In the genomic region with DNA sequence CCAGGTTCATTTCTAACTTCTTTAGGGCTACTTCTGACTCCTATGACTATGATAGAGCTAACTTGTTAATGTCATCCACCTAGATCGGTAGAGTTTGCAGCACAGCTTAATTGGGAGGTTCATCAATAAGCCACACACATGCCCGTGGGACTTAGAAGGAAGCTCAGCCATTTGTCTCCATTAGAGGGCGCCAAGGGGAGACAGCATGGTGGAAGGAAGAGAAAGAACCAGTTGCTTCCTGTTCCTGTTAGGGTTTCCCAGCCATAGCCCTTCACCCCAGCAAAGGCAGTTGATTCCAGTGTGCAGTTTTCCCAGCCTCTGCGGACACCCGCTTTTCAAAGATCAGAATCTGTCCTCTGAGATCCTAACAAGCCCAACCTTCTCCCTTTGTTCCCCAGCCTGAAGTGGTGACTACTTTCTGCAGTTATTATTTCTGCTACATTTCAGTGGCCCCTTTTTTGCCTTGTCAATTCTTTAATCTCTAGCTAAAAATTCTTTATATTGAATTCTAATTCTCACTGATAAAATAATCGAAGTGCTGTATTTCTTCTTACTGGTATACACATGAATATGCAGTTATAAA, we compare ENCODE assay signal across 9 cellular contexts. TPM values are rescaled to one million over a fixed set of nuclear protein-coding genes. Genes with fewer than 3 reads are reported as not detected.
DNase-seq lines count a peak whose midpoint lies in the region; ATAC-seq and TF ChIP-seq lines count a peak whose summit lies in the region.
"Had no signal": no experiment of that assay in that cellular context is flagged by ENCODE, and none has a peak within 500 bp of the region (broad histone marks: within the 10 kb centered on the region; RNA-seq: fewer than 3 reads in every experiment).

No MANE protein-coding gene starts in this region.

- peaks cover 37% of the 10 kb centered on the region for H3K4me1 Mint-ChIP-seq in WTC11

- TF ChIP-seq CTCF in WTC11 (IDR thresholded peaks at IDR 0.05): peak; percentile 40; the same call in 1 of the 2 replicates

- ATAC-seq in HG02981 (IDR thresholded peaks at IDR 0.05; ENCODE audit: unreplicated experiment) (peak; percentile 79), WTC11 (peak; percentile 78)

- no peak overlapping the region for H3K4me3 Mint-ChIP-seq in WTC11
- H3K4me3 Mint-ChIP-seq: mesothelial cell of epicardium had no signal

- H3K36me3 Mint-ChIP-seq in WTC11: 0 out of 2 replicates have a peak, but pooled peaks cover 4% of the 10 kb centered on the region
- H3K36me3 Mint-ChIP-seq: mesothelial cell of epicardium had no signal

- CTCF ChIA-PET in WTC11 (lab: Charles Lee): interaction anchor here (0.6 to 2.6 kb wide), 32 partner anchors 9 to 750 kb away, joined by 3 to 21 read pairs (median 4); partner anchors contain the start of gene AOX1

- POLR2A ChIA-PET in WTC11 (lab: Charles Lee): no interaction called here

- no peaks in the 10 kb centered on the region for H3K27me3 Mint-ChIP-seq in WTC11 (ENCODE audit: low read depth)

- DNase-seq in activated gamma-delta T cell treated with Interleukin-2 at 50 U/mL for 16 hours: peak; percentile 25
- no peak for DNase-seq in activated gamma-delta T cell (lab: John Stamatoyannopoulos, UW)
- peak; percentile 24 for DNase-seq in NCI-H2227 treated with DMSO at 0.1 percent for 48 hours (lab: John Stamatoyannopoulos, UW)
- DNase-seq in WTC11 (ENCODE audit: low spot score): peak; percentile 79
- peak; percentile 39 for DNase-seq in central memory CD4-positive, alpha-beta T cell
- peak; percentile 79 for DNase-seq in left kidney (ENCODE audit: low read depth, low spot score)
- DNase-seq in stimulated activated CD8-positive, alpha-beta memory T cell treated with anti-CD3 and anti-CD28 coated beads, Interleukin-4, amount 100 ng/mL, for 24 hours (ENCODE audit: low read depth): peak; percentile 30

- H3K27ac Mint-ChIP-seq in WTC11: no peak overlapping the region
- H3K27ac Mint-ChIP-seq: mesothelial cell of epicardium had no signal

- H3K9me3 Mint-ChIP-seq in WTC11: no peaks in the 10 kb centered on the region
- H3K9me3 Mint-ChIP-seq: mesothelial cell of epicardium had no signal

TF ChIP-seq in WTC11, 78 proteins besides CTCF, POLR2A, EP300 and RAD21:
- TF ChIP-seq TP53 (CRISPR knock-in tag; IDR thresholded peaks at IDR 0.05) (no peak), TEAD1 (CRISPR knock-in tag; IDR thresholded peaks at IDR 0.05) (0 out of 2 replicates have a peak, but pooled peaks have one; percentile 28), ZNF396 (CRISPR knock-in tag; IDR thresholded peaks at IDR 0.05; ENCODE audit: borderline replicate concordance) (no peak)
- TF ChIP-seq, protein P1, sequence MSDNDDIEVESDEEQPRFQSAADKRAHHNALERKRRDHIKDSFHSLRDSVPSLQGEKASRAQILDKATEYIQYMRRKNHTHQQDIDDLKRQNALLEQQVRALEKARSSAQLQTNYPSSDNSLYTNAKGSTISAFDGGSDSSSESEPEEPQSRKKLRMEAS (CRISPR knock-in tag; IDR thresholded peaks at IDR 0.05): peak; percentile 28; the same call in 1 of the 2 replicates
- TF ChIP-seq, protein P2, sequence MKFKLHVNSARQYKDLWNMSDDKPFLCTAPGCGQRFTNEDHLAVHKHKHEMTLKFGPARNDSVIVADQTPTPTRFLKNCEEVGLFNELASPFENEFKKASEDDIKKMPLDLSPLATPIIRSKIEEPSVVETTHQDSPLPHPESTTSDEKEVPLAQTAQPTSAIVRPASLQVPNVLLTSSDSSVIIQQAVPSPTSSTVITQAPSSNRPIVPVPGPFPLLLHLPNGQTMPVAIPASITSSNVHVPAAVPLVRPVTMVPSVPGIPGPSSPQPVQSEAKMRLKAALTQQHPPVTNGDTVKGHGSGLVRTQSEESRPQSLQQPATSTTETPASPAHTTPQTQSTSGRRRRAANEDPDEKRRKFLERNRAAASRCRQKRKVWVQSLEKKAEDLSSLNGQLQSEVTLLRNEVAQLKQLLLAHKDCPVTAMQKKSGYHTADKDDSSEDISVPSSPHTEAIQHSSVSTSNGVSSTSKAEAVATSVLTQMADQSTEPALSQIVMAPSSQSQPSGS (CRISPR knock-in tag; IDR thresholded peaks at IDR 0.05; ENCODE audit: borderline replicate concordance, low read depth): no peak
TF ChIP-seq in WTC11: peak in this region for 2.

RNA-seq across cellular contexts. Expression of gene MAIP1, which starts 30.3 kb away (rescaled TPM):
- total RNA-seq in WTC11 (2021): 25.0 to 29.3 TPM (median 27.0 TPM) in 3 replicates

RNA-seq across cellular contexts. Expression of gene TYW5, which starts 30.4 kb away (rescaled TPM):
- total RNA-seq in WTC11 (2021): 13.5 to 15.2 TPM (median 13.8 TPM) in 3 replicates
